1 cellular context compared by ENCODE assay signal in the genomic region with DNA sequence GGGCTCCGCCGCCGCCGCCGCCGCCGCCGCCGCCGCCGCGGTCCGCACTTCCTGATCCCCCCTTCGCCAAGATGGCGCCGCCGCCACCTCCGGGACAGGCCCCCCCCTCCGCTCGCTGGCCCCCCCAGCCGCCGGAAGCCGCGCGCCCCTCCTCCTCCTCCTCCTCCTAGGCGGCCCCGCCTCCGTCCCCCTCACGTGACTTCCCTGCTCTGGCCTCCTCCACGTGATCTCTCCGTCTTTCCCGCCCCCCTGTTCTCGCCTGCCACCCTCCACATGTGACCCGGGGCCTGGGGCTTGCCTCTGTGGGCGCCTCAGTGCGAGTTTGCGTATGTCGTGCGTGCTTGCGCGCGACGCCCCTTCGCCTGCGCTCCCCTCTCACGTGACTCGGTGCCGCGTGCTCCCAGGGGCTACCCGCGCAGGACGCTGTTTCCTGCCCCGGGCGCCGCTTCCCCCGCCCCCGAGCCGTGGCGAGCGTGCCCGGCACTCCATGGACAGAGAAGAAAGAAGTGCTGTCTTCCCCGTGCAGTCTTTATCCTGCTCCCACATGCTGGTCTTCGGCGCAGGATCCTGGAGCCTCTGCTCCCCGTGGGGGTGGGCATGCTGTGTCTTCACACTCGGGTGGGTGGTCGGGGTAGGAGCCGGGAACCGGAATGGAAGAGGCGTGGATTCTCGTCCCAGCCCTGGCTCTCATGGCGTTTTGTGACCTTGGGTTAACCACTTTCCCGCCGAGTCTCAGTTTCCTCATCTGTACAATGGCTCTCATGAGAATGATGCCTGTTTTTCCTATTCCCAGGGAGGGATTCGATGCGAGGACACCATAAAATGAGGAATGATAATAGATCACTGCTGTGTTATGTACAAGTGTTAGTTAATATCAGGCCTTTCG.
TF ChIP-seq lines count a peak whose summit lies in the region.

A gene (minus strand): TSS at position 53 of the 886 bp plus-strand sequence. CDS start 109 bp downstream, outside the sequence.

TF ChIP-seq in K562, 482 proteins besides CTCF, POLR2A, EP300 and RAD21 (continued from another document and continues in another):
- TF ChIP-seq, protein P1, sequence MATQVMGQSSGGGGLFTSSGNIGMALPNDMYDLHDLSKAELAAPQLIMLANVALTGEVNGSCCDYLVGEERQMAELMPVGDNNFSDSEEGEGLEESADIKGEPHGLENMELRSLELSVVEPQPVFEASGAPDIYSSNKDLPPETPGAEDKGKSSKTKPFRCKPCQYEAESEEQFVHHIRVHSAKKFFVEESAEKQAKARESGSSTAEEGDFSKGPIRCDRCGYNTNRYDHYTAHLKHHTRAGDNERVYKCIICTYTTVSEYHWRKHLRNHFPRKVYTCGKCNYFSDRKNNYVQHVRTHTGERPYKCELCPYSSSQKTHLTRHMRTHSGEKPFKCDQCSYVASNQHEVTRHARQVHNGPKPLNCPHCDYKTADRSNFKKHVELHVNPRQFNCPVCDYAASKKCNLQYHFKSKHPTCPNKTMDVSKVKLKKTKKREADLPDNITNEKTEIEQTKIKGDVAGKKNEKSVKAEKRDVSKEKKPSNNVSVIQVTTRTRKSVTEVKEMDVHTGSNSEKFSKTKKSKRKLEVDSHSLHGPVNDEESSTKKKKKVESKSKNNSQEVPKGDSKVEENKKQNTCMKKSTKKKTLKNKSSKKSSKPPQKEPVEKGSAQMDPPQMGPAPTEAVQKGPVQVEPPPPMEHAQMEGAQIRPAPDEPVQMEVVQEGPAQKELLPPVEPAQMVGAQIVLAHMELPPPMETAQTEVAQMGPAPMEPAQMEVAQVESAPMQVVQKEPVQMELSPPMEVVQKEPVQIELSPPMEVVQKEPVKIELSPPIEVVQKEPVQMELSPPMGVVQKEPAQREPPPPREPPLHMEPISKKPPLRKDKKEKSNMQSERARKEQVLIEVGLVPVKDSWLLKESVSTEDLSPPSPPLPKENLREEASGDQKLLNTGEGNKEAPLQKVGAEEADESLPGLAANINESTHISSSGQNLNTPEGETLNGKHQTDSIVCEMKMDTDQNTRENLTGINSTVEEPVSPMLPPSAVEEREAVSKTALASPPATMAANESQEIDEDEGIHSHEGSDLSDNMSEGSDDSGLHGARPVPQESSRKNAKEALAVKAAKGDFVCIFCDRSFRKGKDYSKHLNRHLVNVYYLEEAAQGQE (CRISPR knock-in tag; IDR thresholded peaks at IDR 0.05; ENCODE audit: low read depth), result peak; percentile 46; the same call in 1 of the 2 replicates
- TF ChIP-seq HDGF (IDR thresholded peaks at IDR 0.05) (peak; percentile 87), ZNF146 (CRISPR knock-in tag; IDR thresholded peaks at IDR 0.05; ENCODE audit: unreplicated experiment) (no peak), ZNF384 (IDR thresholded peaks at IDR 0.05; ENCODE audit: low read depth, low read length) (no peak), CXXC5 (CRISPR knock-in tag; IDR thresholded peaks at IDR 0.05) (peak; percentile 100), SNIP1 (IDR thresholded peaks at IDR 0.05; ENCODE audit: low read depth) (no peak), RHOXF2B (CRISPR knock-in tag; conservative IDR thresholded peaks at IDR 0.05) (no peak), ESRRB (CRISPR knock-in tag; IDR thresholded peaks at IDR 0.05; ENCODE audit: borderline replicate concordance) (no peak), ZNF12 (CRISPR knock-in tag; IDR thresholded peaks at IDR 0.05) (0 out of 2 replicates have a peak, but pooled peaks have one; percentile 41), BHLHE40 (IDR thresholded peaks at IDR 0.05; ENCODE audit: low read length) (peak; percentile 97), SP1 (CRISPR knock-in tag; IDR thresholded peaks at IDR 0.05) (peak; percentile 97), CBFA2T2 (conservative IDR thresholded peaks at IDR 0.05) (peak; percentile 99), TAF1 (IDR thresholded peaks at IDR 0.05; ENCODE audit: control insufficient read depth, extremely low read depth, insufficient read depth, low read length, severe bottlenecking) (peak; percentile 42), ELF2 (CRISPR knock-in tag; IDR thresholded peaks at IDR 0.05) (0 out of 2 replicates have a peak, but pooled peaks have one; percentile 18), CCNT2 (IDR thresholded peaks at IDR 0.05; ENCODE audit: borderline replicate concordance, extremely low read depth, insufficient read length, low read depth, low read length) (peak; percentile 30), ARID1B (IDR thresholded peaks at IDR 0.05) (peak; percentile 26; the same call in 1 of the 2 replicates), SUPT5H (IDR thresholded peaks at IDR 0.05) (peak; percentile 76), ESRRA (IDR thresholded peaks at IDR 0.05; ENCODE audit: borderline replicate concordance, low read depth) (peak; percentile 52), BMI1 (IDR thresholded peaks at IDR 0.05; ENCODE audit: low read length) (no peak), CBFB (CRISPR knock-in tag; IDR thresholded peaks at IDR 0.05) (peak; percentile 52; the same call in 1 of the 2 replicates), HDAC8 (tag; IDR thresholded peaks at IDR 0.05) (peak; percentile 85), LARP7 (IDR thresholded peaks at IDR 0.05) (no peak), PPARD (CRISPR knock-in tag; IDR thresholded peaks at IDR 0.05) (no peak), SIRT6 (IDR thresholded peaks at IDR 0.05; ENCODE audit: low read depth, low read length) (no peak), PRPF4 (IDR thresholded peaks at IDR 0.05; ENCODE audit: insufficient read depth, low read depth, low read length, poor library complexity, severe bottlenecking) (no peak), L3MBTL2 (IDR thresholded peaks at IDR 0.05) (peak; percentile 100), XRCC3 (IDR thresholded peaks at IDR 0.05) (no peak), TGIF2 (CRISPR knock-in tag; IDR thresholded peaks at IDR 0.05) (no peak), E2F3 (CRISPR knock-in tag; IDR thresholded peaks at IDR 0.05) (peak; percentile 93), CREM (IDR thresholded peaks at IDR 0.05; ENCODE audit: low read depth) (peak; percentile 94), EGR1 (conservative IDR thresholded peaks at IDR 0.05) (peak; percentile 97)
- TF ChIP-seq, protein P2, sequence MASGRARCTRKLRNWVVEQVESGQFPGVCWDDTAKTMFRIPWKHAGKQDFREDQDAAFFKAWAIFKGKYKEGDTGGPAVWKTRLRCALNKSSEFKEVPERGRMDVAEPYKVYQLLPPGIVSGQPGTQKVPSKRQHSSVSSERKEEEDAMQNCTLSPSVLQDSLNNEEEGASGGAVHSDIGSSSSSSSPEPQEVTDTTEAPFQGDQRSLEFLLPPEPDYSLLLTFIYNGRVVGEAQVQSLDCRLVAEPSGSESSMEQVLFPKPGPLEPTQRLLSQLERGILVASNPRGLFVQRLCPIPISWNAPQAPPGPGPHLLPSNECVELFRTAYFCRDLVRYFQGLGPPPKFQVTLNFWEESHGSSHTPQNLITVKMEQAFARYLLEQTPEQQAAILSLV (tag; IDR thresholded peaks at IDR 0.05), result 0 out of 2 replicates have a peak, but pooled peaks have one; percentile 21
- TF ChIP-seq, protein P3, sequence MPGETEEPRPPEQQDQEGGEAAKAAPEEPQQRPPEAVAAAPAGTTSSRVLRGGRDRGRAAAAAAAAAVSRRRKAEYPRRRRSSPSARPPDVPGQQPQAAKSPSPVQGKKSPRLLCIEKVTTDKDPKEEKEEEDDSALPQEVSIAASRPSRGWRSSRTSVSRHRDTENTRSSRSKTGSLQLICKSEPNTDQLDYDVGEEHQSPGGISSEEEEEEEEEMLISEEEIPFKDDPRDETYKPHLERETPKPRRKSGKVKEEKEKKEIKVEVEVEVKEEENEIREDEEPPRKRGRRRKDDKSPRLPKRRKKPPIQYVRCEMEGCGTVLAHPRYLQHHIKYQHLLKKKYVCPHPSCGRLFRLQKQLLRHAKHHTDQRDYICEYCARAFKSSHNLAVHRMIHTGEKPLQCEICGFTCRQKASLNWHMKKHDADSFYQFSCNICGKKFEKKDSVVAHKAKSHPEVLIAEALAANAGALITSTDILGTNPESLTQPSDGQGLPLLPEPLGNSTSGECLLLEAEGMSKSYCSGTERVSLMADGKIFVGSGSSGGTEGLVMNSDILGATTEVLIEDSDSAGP (CRISPR knock-in tag; IDR thresholded peaks at IDR 0.05), result no peak
- TF ChIP-seq, protein P4, sequence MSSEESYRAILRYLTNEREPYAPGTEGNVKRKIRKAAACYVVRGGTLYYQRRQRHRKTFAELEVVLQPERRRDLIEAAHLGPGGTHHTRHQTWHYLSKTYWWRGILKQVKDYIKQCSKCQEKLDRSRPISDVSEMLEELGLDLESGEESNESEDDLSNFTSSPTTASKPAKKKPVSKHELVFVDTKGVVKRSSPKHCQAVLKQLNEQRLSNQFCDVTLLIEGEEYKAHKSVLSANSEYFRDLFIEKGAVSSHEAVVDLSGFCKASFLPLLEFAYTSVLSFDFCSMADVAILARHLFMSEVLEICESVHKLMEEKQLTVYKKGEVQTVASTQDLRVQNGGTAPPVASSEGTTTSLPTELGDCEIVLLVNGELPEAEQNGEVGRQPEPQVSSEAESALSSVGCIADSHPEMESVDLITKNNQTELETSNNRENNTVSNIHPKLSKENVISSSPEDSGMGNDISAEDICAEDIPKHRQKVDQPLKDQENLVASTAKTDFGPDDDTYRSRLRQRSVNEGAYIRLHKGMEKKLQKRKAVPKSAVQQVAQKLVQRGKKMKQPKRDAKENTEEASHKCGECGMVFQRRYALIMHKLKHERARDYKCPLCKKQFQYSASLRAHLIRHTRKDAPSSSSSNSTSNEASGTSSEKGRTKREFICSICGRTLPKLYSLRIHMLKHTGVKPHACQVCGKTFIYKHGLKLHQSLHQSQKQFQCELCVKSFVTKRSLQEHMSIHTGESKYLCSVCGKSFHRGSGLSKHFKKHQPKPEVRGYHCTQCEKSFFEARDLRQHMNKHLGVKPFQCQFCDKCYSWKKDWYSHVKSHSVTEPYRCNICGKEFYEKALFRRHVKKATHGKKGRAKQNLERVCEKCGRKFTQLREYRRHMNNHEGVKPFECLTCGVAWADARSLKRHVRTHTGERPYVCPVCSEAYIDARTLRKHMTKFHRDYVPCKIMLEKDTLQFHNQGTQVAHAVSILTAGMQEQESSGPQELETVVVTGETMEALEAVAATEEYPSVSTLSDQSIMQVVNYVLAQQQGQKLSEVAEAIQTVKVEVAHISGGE (CRISPR knock-in tag; IDR thresholded peaks at IDR 0.05), result peak in 1 of 3 experiments; percentile 85; a peak in 2 of 6 replicates
- TF ChIP-seq, protein P5, sequence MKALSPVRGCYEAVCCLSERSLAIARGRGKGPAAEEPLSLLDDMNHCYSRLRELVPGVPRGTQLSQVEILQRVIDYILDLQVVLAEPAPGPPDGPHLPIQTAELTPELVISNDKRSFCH (CRISPR knock-in tag; IDR thresholded peaks at IDR 0.05), result no peak
- TF ChIP-seq, protein P5 (tag; IDR thresholded peaks at IDR 0.05), result peak; percentile 72; the same call in 1 of the 2 replicates
- TF ChIP-seq, protein P6, sequence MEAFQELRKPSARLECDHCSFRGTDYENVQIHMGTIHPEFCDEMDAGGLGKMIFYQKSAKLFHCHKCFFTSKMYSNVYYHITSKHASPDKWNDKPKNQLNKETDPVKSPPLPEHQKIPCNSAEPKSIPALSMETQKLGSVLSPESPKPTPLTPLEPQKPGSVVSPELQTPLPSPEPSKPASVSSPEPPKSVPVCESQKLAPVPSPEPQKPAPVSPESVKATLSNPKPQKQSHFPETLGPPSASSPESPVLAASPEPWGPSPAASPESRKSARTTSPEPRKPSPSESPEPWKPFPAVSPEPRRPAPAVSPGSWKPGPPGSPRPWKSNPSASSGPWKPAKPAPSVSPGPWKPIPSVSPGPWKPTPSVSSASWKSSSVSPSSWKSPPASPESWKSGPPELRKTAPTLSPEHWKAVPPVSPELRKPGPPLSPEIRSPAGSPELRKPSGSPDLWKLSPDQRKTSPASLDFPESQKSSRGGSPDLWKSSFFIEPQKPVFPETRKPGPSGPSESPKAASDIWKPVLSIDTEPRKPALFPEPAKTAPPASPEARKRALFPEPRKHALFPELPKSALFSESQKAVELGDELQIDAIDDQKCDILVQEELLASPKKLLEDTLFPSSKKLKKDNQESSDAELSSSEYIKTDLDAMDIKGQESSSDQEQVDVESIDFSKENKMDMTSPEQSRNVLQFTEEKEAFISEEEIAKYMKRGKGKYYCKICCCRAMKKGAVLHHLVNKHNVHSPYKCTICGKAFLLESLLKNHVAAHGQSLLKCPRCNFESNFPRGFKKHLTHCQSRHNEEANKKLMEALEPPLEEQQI (IDR thresholded peaks at IDR 0.05), result no peak
- TF ChIP-seq, protein P7, sequence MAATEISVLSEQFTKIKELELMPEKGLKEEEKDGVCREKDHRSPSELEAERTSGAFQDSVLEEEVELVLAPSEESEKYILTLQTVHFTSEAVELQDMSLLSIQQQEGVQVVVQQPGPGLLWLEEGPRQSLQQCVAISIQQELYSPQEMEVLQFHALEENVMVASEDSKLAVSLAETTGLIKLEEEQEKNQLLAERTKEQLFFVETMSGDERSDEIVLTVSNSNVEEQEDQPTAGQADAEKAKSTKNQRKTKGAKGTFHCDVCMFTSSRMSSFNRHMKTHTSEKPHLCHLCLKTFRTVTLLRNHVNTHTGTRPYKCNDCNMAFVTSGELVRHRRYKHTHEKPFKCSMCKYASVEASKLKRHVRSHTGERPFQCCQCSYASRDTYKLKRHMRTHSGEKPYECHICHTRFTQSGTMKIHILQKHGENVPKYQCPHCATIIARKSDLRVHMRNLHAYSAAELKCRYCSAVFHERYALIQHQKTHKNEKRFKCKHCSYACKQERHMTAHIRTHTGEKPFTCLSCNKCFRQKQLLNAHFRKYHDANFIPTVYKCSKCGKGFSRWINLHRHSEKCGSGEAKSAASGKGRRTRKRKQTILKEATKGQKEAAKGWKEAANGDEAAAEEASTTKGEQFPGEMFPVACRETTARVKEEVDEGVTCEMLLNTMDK (IDR thresholded peaks at IDR 0.05; ENCODE audit: borderline replicate concordance, insufficient read depth, low read depth, low read length, poor library complexity, severe bottlenecking), result peak; percentile 30
- TF ChIP-seq, protein P8, sequence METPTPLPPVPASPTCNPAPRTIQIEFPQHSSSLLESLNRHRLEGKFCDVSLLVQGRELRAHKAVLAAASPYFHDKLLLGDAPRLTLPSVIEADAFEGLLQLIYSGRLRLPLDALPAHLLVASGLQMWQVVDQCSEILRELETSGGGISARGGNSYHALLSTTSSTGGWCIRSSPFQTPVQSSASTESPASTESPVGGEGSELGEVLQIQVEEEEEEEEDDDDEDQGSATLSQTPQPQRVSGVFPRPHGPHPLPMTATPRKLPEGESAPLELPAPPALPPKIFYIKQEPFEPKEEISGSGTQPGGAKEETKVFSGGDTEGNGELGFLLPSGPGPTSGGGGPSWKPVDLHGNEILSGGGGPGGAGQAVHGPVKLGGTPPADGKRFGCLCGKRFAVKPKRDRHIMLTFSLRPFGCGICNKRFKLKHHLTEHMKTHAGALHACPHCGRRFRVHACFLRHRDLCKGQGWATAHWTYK (CRISPR knock-in tag; IDR thresholded peaks at IDR 0.05), result peak; percentile 70; the same call in 1 of the 2 replicates
- TF ChIP-seq, protein P9, sequence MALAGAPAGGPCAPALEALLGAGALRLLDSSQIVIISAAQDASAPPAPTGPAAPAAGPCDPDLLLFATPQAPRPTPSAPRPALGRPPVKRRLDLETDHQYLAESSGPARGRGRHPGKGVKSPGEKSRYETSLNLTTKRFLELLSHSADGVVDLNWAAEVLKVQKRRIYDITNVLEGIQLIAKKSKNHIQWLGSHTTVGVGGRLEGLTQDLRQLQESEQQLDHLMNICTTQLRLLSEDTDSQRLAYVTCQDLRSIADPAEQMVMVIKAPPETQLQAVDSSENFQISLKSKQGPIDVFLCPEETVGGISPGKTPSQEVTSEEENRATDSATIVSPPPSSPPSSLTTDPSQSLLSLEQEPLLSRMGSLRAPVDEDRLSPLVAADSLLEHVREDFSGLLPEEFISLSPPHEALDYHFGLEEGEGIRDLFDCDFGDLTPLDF (CRISPR knock-in tag; IDR thresholded peaks at IDR 0.05), result peak; percentile 91
